ENCODE assay signal across 8 cellular contexts in genomic region chr15:55992769-55993110, GRCh38. TPM values are rescaled to one million over a fixed set of nuclear protein-coding genes. Genes with fewer than 3 reads are reported as not detected.
A peak's percentile ranks its signal among the peaks of the same experiment; 100 is the strongest.
DNase-seq lines count a peak whose midpoint lies in the region; ATAC-seq and TF ChIP-seq lines count a peak whose summit lies in the region.

No MANE protein-coding gene starts in this region.

- peak overlapping the region in 2 of 3 donors; percentile 9 to 75 for H3K27ac Mint-ChIP-seq in CD4-positive, CD25-positive, alpha-beta regulatory T cell

- peak overlapping the region; percentile 86 for H2AFZ ChIP-seq in OCI-LY3 (ENCODE audit: low read depth, low read length)

- H3K27me3 ChIP-seq in CD4-positive, CD25-positive, alpha-beta regulatory T cell (ENCODE audit: control insufficient read depth, insufficient read depth, low read length), result peaks cover 9% of the 10 kb centered on the region
- H3K27me3 ChIP-seq in OCI-LY3 (ENCODE audit: low read depth, low read length) (peaks cover 11% of the 10 kb centered on the region; the same call in 1 of the 2 replicates), neutrophil (peaks cover 13% of the 10 kb centered on the region)

- no peak for DNase-seq in CD4-positive, CD25-positive, alpha-beta regulatory T cell
- DNase-seq in epithelial cell of esophagus (ENCODE audit: low read depth), result no peak
- DNase-seq in NCI-H526 treated with DMSO at 0.1 percent for 48 hours (lab: John Stamatoyannopoulos, UW), result no peak
- DNase-seq in COLO668 (lab: John Stamatoyannopoulos, UW; ENCODE audit: unreplicated experiment), result no peak
- DNase-seq in hepatic stellate cell (ENCODE audit: low spot score), result no peak

- H3K9ac ChIP-seq in OCI-LY3 (ENCODE audit: low read length), result peak overlapping the region; percentile 69

- peak overlapping the region; percentile 82 for H3K4me3 ChIP-seq in CD4-positive, CD25-positive, alpha-beta regulatory T cell (ENCODE audit: low read depth, low read length)
- H3K4me3 ChIP-seq in OCI-LY3 (ENCODE audit: low read length), result peak overlapping the region; percentile 86
- H3K4me3 ChIP-seq in epithelial cell of esophagus (ENCODE audit: low read length), result peak overlapping the region; percentile 68
- H3K4me3 ChIP-seq in neutrophil (ENCODE audit: low read depth in 1 of 2, low read length in 1 of 2), result peak overlapping the region; percentile 72 to 85

- H3K27me3 Mint-ChIP-seq in CD4-positive, CD25-positive, alpha-beta regulatory T cell, result peaks cover 41% of the 10 kb centered on the region

- H3K36me3 ChIP-seq in CD4-positive, CD25-positive, alpha-beta regulatory T cell (ENCODE audit: control insufficient read depth, insufficient read depth, low read length), result no peaks in the 10 kb centered on the region
- H3K36me3 ChIP-seq in OCI-LY3 (replicated peaks; ENCODE audit: low read depth, low read length) (no peaks in the 10 kb centered on the region), neutrophil (no peaks in the 10 kb centered on the region)

- H3K4me1 ChIP-seq in CD4-positive, CD25-positive, alpha-beta regulatory T cell (ENCODE audit: control insufficient read depth, insufficient read depth, low read length, poor library complexity, severe bottlenecking), result peaks cover 14% of the 10 kb centered on the region
- peaks cover 8% of the 10 kb centered on the region; the same call in 1 of the 2 replicates for H3K4me1 ChIP-seq in OCI-LY3 (ENCODE audit: low read length)
- peaks cover 31% of the 10 kb centered on the region in 2 experiments for H3K4me1 ChIP-seq in neutrophil (ENCODE audit: control insufficient read depth in 1 of 2, insufficient read depth in 1 of 2, low read depth in 1 of 2, low read length in 1 of 2)

- no peaks in the 10 kb centered on the region for H3K9me3 ChIP-seq in CD4-positive, CD25-positive, alpha-beta regulatory T cell (ENCODE audit: control insufficient read depth in 2 of 2, low read length in 2 of 2)
- H3K9me3 ChIP-seq in OCI-LY3 (ENCODE audit: insufficient read depth, low read length), result no peaks in the 10 kb centered on the region
- H3K9me3 ChIP-seq in neutrophil, result no peaks in the 10 kb centered on the region

- no peak for ATAC-seq in CD4-positive, CD25-positive, alpha-beta regulatory T cell (ENCODE audit: low read depth in 2 of 2)
- no peak for ATAC-seq in HG03280 (IDR thresholded peaks at IDR 0.05; ENCODE audit: unreplicated experiment)

- TF ChIP-seq CTCF in OCI-LY3 (IDR thresholded peaks at IDR 0.05; ENCODE audit: low read depth, low read length) (no peak), epithelial cell of esophagus (IDR thresholded peaks at IDR 0.05; ENCODE audit: insufficient read depth, low read depth, low read length, missing control alignments) (no peak), neutrophil (IDR thresholded peaks at IDR 0.05) (no peak)

- H3K9me3 Mint-ChIP-seq in CD4-positive, CD25-positive, alpha-beta regulatory T cell, result peaks cover 0 to 6% (median 0%) of the 10 kb centered on the region in 7 donors

- peak overlapping the region; percentile 90 to 92 (median 92) for H3K4me3 Mint-ChIP-seq in CD4-positive, CD25-positive, alpha-beta regulatory T cell

- H3K4me1 Mint-ChIP-seq in CD4-positive, CD25-positive, alpha-beta regulatory T cell, result peaks cover 9 to 20% (median 16%) of the 10 kb centered on the region in 4 donors

- H3K4me2 ChIP-seq in OCI-LY3 (ENCODE audit: low read length), result peak overlapping the region; percentile 66

- no peaks in the 10 kb centered on the region for H3K36me3 Mint-ChIP-seq in CD4-positive, CD25-positive, alpha-beta regulatory T cell

- H3K79me2 ChIP-seq in OCI-LY3 (ENCODE audit: low read length), result no peaks in the 10 kb centered on the region

- no peak overlapping the region for H3K27ac ChIP-seq in CD4-positive, CD25-positive, alpha-beta regulatory T cell (ENCODE audit: insufficient read depth, low read length, poor library complexity, severe bottlenecking)
- H3K27ac ChIP-seq in OCI-LY3 (ENCODE audit: low read length) (no peak overlapping the region), neutrophil (peak overlapping the region; percentile 74)

- no peaks in the 10 kb centered on the region for H4K20me1 ChIP-seq in OCI-LY3 (ENCODE audit: insufficient read depth, low read length)

RNA-seq across cellular contexts. Expression of gene NEDD4, which starts 0.7 kb away (rescaled TPM):
- total RNA-seq in CD4-positive, CD25-positive, alpha-beta regulatory T cell, result 7.5 TPM
- 1 to 10 TPM; 2.4 to 10.0 (median 4.1) TPM for polyA plus RNA-seq in CD4-positive, CD25-positive, alpha-beta regulatory T cell
